In genomic region chr5:95241155-95241554, GRCh38 we compare ENCODE assay signal across 34 cellular contexts. TPM values are rescaled to one million over a fixed set of nuclear protein-coding genes. Genes with fewer than 3 reads are reported as not detected.
"Had no signal": no experiment of that assay in that cellular context is flagged by ENCODE, and none has a peak within 500 bp of the region (broad histone marks: within the 10 kb centered on the region; RNA-seq: fewer than 3 reads in every experiment).

No MANE protein-coding gene starts in this region.

- H3K4me3 Mint-ChIP-seq: activated CD4-positive, alpha-beta T cell treated with anti-CD3 and anti-CD28 coated beads for 36 hours; activated CD4-positive, alpha-beta T cell treated with anti-CD3 and anti-CD28 coated beads, Interleukin-2, amount 10 ng/mL, durations not matched to agents 7 days and 5 days; activated naive CD4-positive, alpha-beta T cell treated with anti-CD3 and anti-CD28 coated beads for 36 hours; activated naive CD8-positive, alpha-beta T cell; activated naive CD8-positive, alpha-beta T cell treated with anti-CD3 and anti-CD28 coated beads, Interleukin-2, amount 50 U/mL, for 24 hours; activated T-cell treated with anti-CD3 and anti-CD28 coated beads, Interleukin-2, amount 50 U/mL, for 4 hours; activated T-helper 1 cell treated with anti-CD3 and anti-CD28 coated beads, Interleukin-12 subunit alpha, Interleukin-12 subunit beta, Interleukin-2, Interleukin-4 antibody, amounts not matched to agents 30 ng/mL and 10 ng/mL and 1 ng/mL, durations not matched to agents 14 hours and 24 hours and 36 hours; WTC11 had no signal

- H3K36me3 ChIP-seq: brain microvascular endothelial cell had no signal

- H3K9me3 Mint-ChIP-seq: activated CD4-positive, alpha-beta T cell treated with anti-CD3 and anti-CD28 coated beads, Interleukin-2, amount 10 ng/mL, durations not matched to agents 7 days and 5 days; activated naive CD8-positive, alpha-beta T cell treated with anti-CD3 and anti-CD28 coated beads, Interleukin-2, amount 50 U/mL, for 24 hours; activated T-cell treated with anti-CD3 and anti-CD28 coated beads, Interleukin-2, amount 50 U/mL, for 4 hours; activated T-helper 1 cell treated with anti-CD3 and anti-CD28 coated beads, Interleukin-12 subunit alpha, Interleukin-12 subunit beta, Interleukin-2, Interleukin-4 antibody, amounts not matched to agents 30 ng/mL and 10 ng/mL and 1 ng/mL, durations not matched to agents 14 hours and 24 hours and 36 hours had no signal

- H3K27ac Mint-ChIP-seq: activated CD4-positive, alpha-beta T cell treated with anti-CD3 and anti-CD28 coated beads for 36 hours; activated CD4-positive, alpha-beta T cell treated with anti-CD3 and anti-CD28 coated beads, Interleukin-2, amount 10 ng/mL, durations not matched to agents 7 days and 5 days; activated naive CD4-positive, alpha-beta T cell treated with anti-CD3 and anti-CD28 coated beads for 36 hours; activated naive CD8-positive, alpha-beta T cell; activated naive CD8-positive, alpha-beta T cell treated with anti-CD3 and anti-CD28 coated beads, Interleukin-2, amount 50 U/mL, for 24 hours; activated T-helper 1 cell treated with anti-CD3 and anti-CD28 coated beads, Interleukin-12 subunit alpha, Interleukin-12 subunit beta, Interleukin-2, Interleukin-4 antibody, amounts not matched to agents 30 ng/mL and 10 ng/mL and 1 ng/mL, durations not matched to agents 14 hours and 24 hours and 36 hours; WTC11 had no signal

- H3K27me3 ChIP-seq: brain microvascular endothelial cell had no signal

- H3K27ac ChIP-seq: brain microvascular endothelial cell, RWPE1 had no signal

- ATAC-seq: activated CD4-positive, CD25-positive, alpha-beta regulatory T cell treated with anti-CD3 and anti-CD28 coated beads, Interleukin-2, amount 50 U/mL, for 24 hours; activated T-cell treated with anti-CD3 and anti-CD28 coated beads, Interleukin-2, amount 50 U/mL, for 4 hours; PC-3; Right ventricle myocardium inferior; WTC11 had no signal

- DNase-seq: activated CD4-positive, alpha-beta T cell treated with anti-CD3 and anti-CD28 coated beads for 36 hours; activated CD4-positive, alpha-beta T cell treated with anti-CD3 and anti-CD28 coated beads, Interleukin-2, amount 10 ng/mL, durations not matched to agents 7 days and 5 days; activated CD4-positive, alpha-beta T cell treated with anti-CD3 and anti-CD28 coated beads, Interleukin-2, amount 50 U/mL, for 48 hours; activated CD8-positive, alpha-beta memory T cell treated with anti-CD3 and anti-CD28 coated beads, Interleukin-2, amount 50 U/mL, for 4 hours; activated gamma-delta T cell treated with Interleukin-2 at 50 U/mL for 16 hours; activated naive CD4-positive, alpha-beta T cell treated with anti-CD3 and anti-CD28 coated beads for 36 hours; activated naive CD8-positive, alpha-beta T cell treated with anti-CD3 and anti-CD28 coated beads, Interleukin-2, amount 50 U/mL, for 24 hours; activated T-cell treated with anti-CD3 and anti-CD28 coated beads for 4 hours; activated T-cell treated with anti-CD3 and anti-CD28 coated beads, Interleukin-2, amount 50 U/mL, for 4 hours; anterior cingulate cortex; brain microvascular endothelial cell; central memory CD4-positive, alpha-beta T cell; NCI-H1105; NCI-H1417 treated with DMSO at 0.1 percent for 48 hours; NCI-H1694; NCI-H1930; NCI-H2081 treated with DMSO at 0.1 percent for 48 hours; NCI-H226; NCI-H446 treated with DMSO at 0.1 percent for 48 hours; NCI-H524; NCI-H69; NCI-H82; PC-3; SIG-M5; SW 1271; T-helper 1 cell; T-helper 9 cell had no signal

- H3K36me3 Mint-ChIP-seq: activated naive CD8-positive, alpha-beta T cell; WTC11 had no signal

- FAIRE-seq: RCC 7860 had no signal

- H3K4me1 Mint-ChIP-seq: activated naive CD8-positive, alpha-beta T cell treated with anti-CD3 and anti-CD28 coated beads, Interleukin-2, amount 50 U/mL, for 24 hours; WTC11 had no signal

RNA-seq across cellular contexts. Expression of gene MCTP1, which starts 43.7 kb away (rescaled TPM):
- total RNA-seq: activated naive CD4-positive, alpha-beta T cell treated with anti-CD3 and anti-CD28 coated beads for 36 hours; activated T-helper 1 cell treated with anti-CD3 and anti-CD28 coated beads, Interleukin-12 subunit alpha, Interleukin-12 subunit beta, Interleukin-2, Interleukin-4 antibody, amounts not matched to agents 30 ng/mL and 10 ng/mL and 1 ng/mL, durations not matched to agents 14 hours and 24 hours and 36 hours had no signal
